Comparison of ENCODE assay signal across 8 cellular contexts in genomic region chr14:23094666-23095195, GRCh38. TPM values are rescaled to one million over a fixed set of nuclear protein-coding genes. Genes with fewer than 3 reads are reported as not detected.
DNase-seq lines count a peak whose midpoint lies in the region; ATAC-seq, FAIRE-seq and TF ChIP-seq lines count a peak whose summit lies in the region.

TSS of gene ACIN1 (minus strand) at chr14:23095136. CDS start at chr14:23095112, 24 bp downstream.

- TF ChIP-seq EP300 in H1 (IDR thresholded peaks at IDR 0.05; ENCODE audit: borderline replicate concordance in 1 of 2, low read depth in 2 of 2, low read length in 2 of 2): no peak

- FAIRE-seq in H1 (lab: Jason Lieb, UNC): no peak

- peaks cover 30% of the 10 kb centered on the region for H3K4me1 Mint-ChIP-seq in stimulated activated memory B cell treated with anti-CD40 and anti-IgM and Interleukin-4, amounts not matched to agents 10 μg/mL and 1 μg/mL and 100 μg/mL, for 72 hours

- H3K27ac ChIP-seq in H1 (ENCODE audit: low read depth, low read length): peak within 1 kb of the TSS; percentile 99

- peak within 1 kb of the TSS; percentile 99 for H3K56ac ChIP-seq in H1 (replicated peaks; ENCODE audit: insufficient read length, low read depth, low read length)

- peak within 1 kb of the TSS; percentile 95 for H3K4ac ChIP-seq in H1 (replicated peaks; ENCODE audit: insufficient read length, low read depth, low read length)

- H3K27me3 ChIP-seq in H1 (replicated peaks in 1 of 4; ENCODE audit: control insufficient read depth in 3 of 4, extremely low read depth in 1 of 4, insufficient read depth in 3 of 4, low read length in 3 of 4) (no peaks in the 10 kb centered on the region), mononuclear cell (ENCODE audit: insufficient read depth, low read length) (no peaks in the 10 kb centered on the region)

- H3K4me2 ChIP-seq in H1 (ENCODE audit: insufficient read depth in 1 of 2, low read depth in 2 of 2, low read length in 2 of 2): peak within 1 kb of the TSS; percentile 91 to 92

- ATAC-seq in HG03135 (IDR thresholded peaks at IDR 0.05; ENCODE audit: unreplicated experiment): peak; percentile 39
- peak; percentile 62 for ATAC-seq in stimulated activated memory B cell treated with anti-CD40 and anti-IgM and Interleukin-4, amounts not matched to agents 10 μg/mL and 1 μg/mL and 100 μg/mL, for 72 hours

- no peak within 1 kb of the TSS for H2BK20ac ChIP-seq in H1 (ENCODE audit: low read length)

- no peak within 1 kb of the TSS for H2BK15ac ChIP-seq in H1 (ENCODE audit: low read length)

- H3K23ac ChIP-seq in H1 (ENCODE audit: insufficient read length): no peak within 1 kb of the TSS

- no peaks in the 10 kb centered on the region for H3K9me3 Mint-ChIP-seq in stimulated activated memory B cell treated with anti-CD40 and anti-IgM and Interleukin-4, amounts not matched to agents 10 μg/mL and 1 μg/mL and 100 μg/mL, for 72 hours

- peak within 1 kb of the TSS; percentile 7 for H2BK120ac ChIP-seq in H1 (replicated peaks; ENCODE audit: low read depth, low read length)

- H3K36me3 Mint-ChIP-seq in stimulated activated memory B cell treated with anti-CD40 and anti-IgM and Interleukin-4, amounts not matched to agents 10 μg/mL and 1 μg/mL and 100 μg/mL, for 72 hours: peaks cover 32% of the 10 kb centered on the region

- no peak within 1 kb of the TSS for H2AK5ac ChIP-seq in H1 (ENCODE audit: low read depth, low read length)

- H3K9ac ChIP-seq in H1 (replicated peaks in 1 of 4; ENCODE audit: extremely low read depth in 1 of 4, low read depth in 3 of 4, low read length in 3 of 4): peak within 1 kb of the TSS; percentile 97 to 100 (median 100)

- peak within 1 kb of the TSS; percentile 41; the same call in 1 of the 2 replicates for H2BK12ac ChIP-seq in H1 (ENCODE audit: low read depth, low read length)

- H2BK5ac ChIP-seq in H1 (ENCODE audit: low read depth, low read length): peak within 1 kb of the TSS; percentile 97

- peaks cover 28 to 50% (median 35%) of the 10 kb centered on the region in 4 experiments for H3K36me3 ChIP-seq in H1 (ENCODE audit: control insufficient read depth in 2 of 4, insufficient read depth in 4 of 4, low read length in 3 of 4)

- WGBS in H1 (ENCODE audit: extremely low coverage in 1 of 2, insufficient coverage in 1 of 2, insufficient read length in 1 of 2, insufficient replicate concordance in 2 of 2, low coverage in 1 of 2, low lambda C conversion rate in 2 of 2, missing lambda C conversion rate in 1 of 2), 2 experiments: 0% methylated on average over 49 of the region's 55 CpGs; no CpG with 5 or more reads in 1 of the 2 experiments

- H3K18ac ChIP-seq in H1 (ENCODE audit: extremely low read depth, low read length): peak within 1 kb of the TSS; percentile 92

- H3K27ac Mint-ChIP-seq in stimulated activated memory B cell treated with anti-CD40 and anti-IgM and Interleukin-4, amounts not matched to agents 10 μg/mL and 1 μg/mL and 100 μg/mL, for 72 hours: no peak within 1 kb of the TSS

- CTCF ChIA-PET in H1 (lab: Charles Lee; ENCODE audit: partially characterized antibody): interaction anchor here (0.6 to 4.2 kb wide), 16 partner anchors 10 to 201 kb away, joined by 3 to 23 read pairs (median 5); no protein-coding TSS in a partner anchor

- peak within 1 kb of the TSS; percentile 97 for H4K5ac ChIP-seq in H1 (ENCODE audit: insufficient read length, low read depth, low read length)

- DNase-seq in stimulated activated CD4-positive, alpha-beta T cell treated with anti-CD3 and anti-CD28 coated beads, Interleukin-12 subunit alpha, Interleukin-12 subunit beta, amount 100 ng/mL, for 24 hours (ENCODE audit: low read depth in 2 of 2): peak; percentile 51 to 56
- DNase-seq in stimulated activated CD4-positive, alpha-beta T cell treated with anti-CD3 and anti-CD28 coated beads, Interleukin-4, amount 100 ng/mL, for 1 hour: no peak
- DNase-seq in H1 (ENCODE audit: low read depth in 1 of 2, low spot score in 2 of 2) (peak in 1 of 2 experiments; percentile 100), NCI-H1417 (lab: John Stamatoyannopoulos, UW) (no peak)

- H3K4me1 ChIP-seq in H1 (replicated peaks in 1 of 4; ENCODE audit: control insufficient read depth in 3 of 4, insufficient read depth in 4 of 4, low read length in 3 of 4) (no peaks in the 10 kb centered on the region; a peak in 3 of 7 replicates), mononuclear cell (ENCODE audit: insufficient read depth, low read length) (peaks cover 28% of the 10 kb centered on the region)

- no peaks in the 10 kb centered on the region for H3K27me3 Mint-ChIP-seq in stimulated activated memory B cell treated with anti-CD40 and anti-IgM and Interleukin-4, amounts not matched to agents 10 μg/mL and 1 μg/mL and 100 μg/mL, for 72 hours

- POLR2A ChIA-PET in H1 (lab: Charles Lee; ENCODE audit: partially characterized antibody): interaction anchor here (0.6 to 3.2 kb wide), 42 partner anchors 8 to 1141 kb away, joined by 3 to 36 read pairs (median 5); partner anchors contain the start of genes AJUBA, CDH24, CEBPE and CIROP

- H3K4me3 ChIP-seq in WI38 (ENCODE audit: low read depth, low read length): peak within 1 kb of the TSS; percentile 92
- peak within 1 kb of the TSS; percentile 92 to 97 (median 96) for H3K4me3 ChIP-seq in H1 (ENCODE audit: extremely low read depth in 1 of 4, insufficient read depth in 2 of 4, low read depth in 3 of 4, low read length in 4 of 4)
- peak within 1 kb of the TSS; percentile 81 for H3K4me3 ChIP-seq in mononuclear cell (ENCODE audit: low read length)

- no peak for TF ChIP-seq RAD21 in H1 (IDR thresholded peaks at IDR 0.05 in 1 of 2, conservative IDR thresholded peaks at IDR 0.05 in 1 of 2; ENCODE audit: low read depth in 2 of 2, low read length in 2 of 2)

- H2AFZ ChIP-seq in H1 (ENCODE audit: low read length): peak within 1 kb of the TSS; percentile 88; the same call in 1 of the 2 replicates

- TF ChIP-seq POLR2A in H1 (IDR thresholded peaks at IDR 0.05; ENCODE audit: control extremely low read depth in 1 of 2, low read depth in 2 of 2, low read length in 2 of 2): peak; percentile 74 to 92

- peaks cover 9 to 11% of the 10 kb centered on the region in 2 experiments for H4K20me1 ChIP-seq in H1 (replicated peaks in 1 of 2; ENCODE audit: control insufficient read depth in 1 of 2, insufficient read depth in 2 of 2, low read length in 2 of 2)

- H3K4me3 Mint-ChIP-seq in stimulated activated memory B cell treated with anti-CD40 and anti-IgM and Interleukin-4, amounts not matched to agents 10 μg/mL and 1 μg/mL and 100 μg/mL, for 72 hours: no peak within 1 kb of the TSS

- H4K8ac ChIP-seq in H1 (ENCODE audit: extremely low read depth, insufficient read depth, low read length): peak within 1 kb of the TSS; percentile 100; the same call in 1 of the 2 replicates

- peaks cover 19 to 67% of the 10 kb centered on the region in 2 experiments for H3K79me2 ChIP-seq in H1 (ENCODE audit: control insufficient read depth in 1 of 2, insufficient read depth in 2 of 2, low read length in 2 of 2)

- H4K91ac ChIP-seq in H1 (replicated peaks; ENCODE audit: insufficient read length, low read length): peak within 1 kb of the TSS; percentile 48

- no peak for TF ChIP-seq CTCF in WI38 (IDR thresholded peaks at IDR 0.05; ENCODE audit: low read depth, low read length)
- TF ChIP-seq CTCF in H1 (IDR thresholded peaks at IDR 0.05; ENCODE audit: control extremely low read depth in 1 of 3, insufficient read depth in 1 of 3, low read depth in 1 of 3, low read length in 3 of 3): no peak

- H3K14ac ChIP-seq in H1 (ENCODE audit: insufficient read length): peak within 1 kb of the TSS; percentile 35

- peaks cover 12% of the 10 kb centered on the region for H3K79me1 ChIP-seq in H1 (ENCODE audit: low read depth, low read length)

- peaks cover 5% of the 10 kb centered on the region; the same call in 1 of the 2 replicates for H3K23me2 ChIP-seq in H1 (ENCODE audit: low read depth, low read length)

- H3K9me3 ChIP-seq in H1 (ENCODE audit: insufficient read depth in 2 of 2, low read depth in 1 of 2, low read length in 1 of 2) (no peaks in the 10 kb centered on the region), mononuclear cell (ENCODE audit: low read depth, low read length) (no peaks in the 10 kb centered on the region)

TF ChIP-seq in H1, 55 proteins besides CTCF, POLR2A, EP300 and RAD21 (continues in another document):
- TF ChIP-seq E2F6 (IDR thresholded peaks at IDR 0.05): peak; percentile 43
- TF ChIP-seq GTF2F1 (IDR thresholded peaks at IDR 0.05; ENCODE audit: borderline replicate concordance, low read depth, low read length): 0 out of 2 replicates have a peak, but pooled peaks have one; percentile 11
- TF ChIP-seq KDM4A (IDR thresholded peaks at IDR 0.05; ENCODE audit: low read depth, low read length, severe bottlenecking): peak; percentile 78
- TF ChIP-seq ATF3 (IDR thresholded peaks at IDR 0.05; ENCODE audit: insufficient read depth, low read depth, low read length): no peak
- TF ChIP-seq TAF7 (optimal IDR thresholded peaks at IDR 0.05; ENCODE audit: borderline replicate concordance, low read depth, low read length): peak; percentile 86
- peak; percentile 54; the same call in 1 of the 2 replicates for TF ChIP-seq NRF1 (IDR thresholded peaks at IDR 0.05; ENCODE audit: low read depth, low read length)
- peak; percentile 4 for TF ChIP-seq SAP30 (IDR thresholded peaks at IDR 0.05; ENCODE audit: insufficient read depth, insufficient replicate concordance, low read length)
- TF ChIP-seq PHF8 (conservative IDR thresholded peaks at IDR 0.05; ENCODE audit: low read depth, low read length): peak; percentile 99
- 0 out of 2 replicates have a peak, but pooled peaks have one; percentile 5 for TF ChIP-seq CREB1 (IDR thresholded peaks at IDR 0.05)
- TF ChIP-seq ASH2L (IDR thresholded peaks at IDR 0.05; ENCODE audit: low read length): peak; percentile 90

RNA-seq across cellular contexts. Expression of gene ACIN1, which starts in this region (rescaled TPM):
- total RNA-seq in H1 (2021; fragmentation: NEBNext Ultra II Directional; extraction: Animal tissue kit (Norgen Biotek cat#: 25700)): 233 and 237 TPM in 2 replicates
- polyA plus RNA-seq in H1 (2011; rRNA removed): 132 and 153 TPM in 2 replicates
- polyA plus RNA-seq in H1 (2011; cell fraction: cytosol; rRNA removed): 184 TPM
- 411 TPM for polyA plus RNA-seq in H1 (2011; cell fraction: nucleus; rRNA removed)
- 220 to 270 TPM (median 242 TPM) in 4 replicates for polyA plus RNA-seq in H1 (2012, experiment 1 of 2)
- 88.4 TPM for polyA plus RNA-seq in H1 (2012, experiment 2 of 2)
- polyA plus RNA-seq in H1 (2013, experiment 1 of 2): 173 TPM
- polyA plus RNA-seq in H1 (2013, experiment 2 of 2): 154 TPM
- 167 and 168 TPM in 2 replicates for polyA minus RNA-seq in H1 (2011; rRNA and poly(A)+ RNA removed)
- polyA minus RNA-seq in H1 (2011; cell fraction: cytosol; rRNA and poly(A)+ RNA removed): 126 TPM
- 251 TPM for polyA minus RNA-seq in H1 (2011; cell fraction: nucleus; rRNA and poly(A)+ RNA removed)
- 123 TPM for total RNA-seq in mononuclear cell

Comparison
In these comparisons a context has a peak if more than half of its experiments do, and no peak if none do; other contexts are left out.
1. DNase-seq: peak in stimulated activated CD4-positive, alpha-beta T cell treated with anti-CD3 and anti-CD28 coated beads, Interleukin-12 subunit alpha, Interleukin-12 subunit beta, amount 100 ng/mL, for 24 hours (2 of 2); none in stimulated activated CD4-positive, alpha-beta T cell treated with anti-CD3 and anti-CD28 coated beads, Interleukin-4, amount 100 ng/mL, for 1 hour (single experiment) and NCI-H1417 (0 of 3).
2. Peak in every context shown above with its lines, with median percentiles within 50 percentile points of each other: H3K4me3 ChIP-seq.